28 cellular contexts compared by ENCODE assay signal in the genomic region with DNA sequence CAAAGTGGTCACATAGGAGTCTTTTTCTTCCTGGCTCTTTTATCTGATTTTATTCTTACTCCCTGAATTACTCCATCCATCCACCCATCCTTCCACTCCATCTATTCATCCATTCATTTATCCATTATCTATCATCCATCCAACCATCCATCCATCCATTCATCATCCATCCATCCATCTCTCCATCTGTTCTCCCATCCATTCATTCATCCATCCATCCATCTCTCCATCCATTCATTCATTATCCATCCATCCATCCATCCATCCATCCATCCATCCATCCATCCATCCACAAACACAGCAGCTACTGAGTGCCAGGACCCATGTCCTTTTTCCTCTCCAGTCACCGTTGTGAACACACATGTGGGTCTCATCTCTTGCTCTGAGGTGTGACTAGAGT.
"Had no signal": no experiment of that assay in that cellular context is flagged by ENCODE, and none has a peak within 500 bp of the region (broad histone marks: within the 10 kb centered on the region; RNA-seq: fewer than 3 reads in every experiment).

No MANE protein-coding gene starts in this region.

- H3K4me3 ChIP-seq: adrenal gland, body of pancreas, breast epithelium had no signal

- FAIRE-seq: astrocyte, TTC549 had no signal

- H3K36me3 ChIP-seq: adrenal gland, brain microvascular endothelial cell, breast epithelium had no signal

- H3K9me3 ChIP-seq: adrenal gland, body of pancreas, breast epithelium had no signal

- H3K4me1 ChIP-seq: adrenal gland, body of pancreas, breast epithelium had no signal

- ATAC-seq: activated T-helper 17 cell treated with anti-CD3 and anti-CD28 coated beads, Interleukin-2, amount 50 U/mL, for 72 hours; body of pancreas had no signal

- H3K27me3 ChIP-seq: adrenal gland, body of pancreas, breast epithelium had no signal

- DNase-seq: activated B cell treated with CpG ODN at 0.5 μM for 24 hours; activated CD4-positive, alpha-beta T cell treated with anti-CD3 and anti-CD28 coated beads for 4 hours; activated CD4-positive, alpha-beta T cell treated with anti-CD3 and anti-CD28 coated beads, Interleukin-2, amount 10 ng/mL, durations not matched to agents 24 days and 14 days; activated CD4-positive, alpha-beta T cell treated with anti-CD3 and anti-CD28 coated beads, Interleukin-2, amount 50 U/mL, for 1 hour; activated CD4-positive, alpha-beta T cell treated with anti-CD3 and anti-CD28 coated beads, Interleukin-2, amount 50 U/mL, for 4 hours; activated CD4-positive, CD25-positive, alpha-beta regulatory T cell treated with anti-CD3 and anti-CD28 coated beads, Interleukin-2, amount 50 U/mL, for 72 hours; activated CD8-positive, alpha-beta memory T cell treated with anti-CD3 and anti-CD28 coated beads, Interleukin-2, amount 50 U/mL, for 4 hours; activated effector memory CD4-positive, alpha-beta T cell treated with anti-CD3 and anti-CD28 coated beads, Interleukin-2, amount 50 U/mL, for 16 hours; activated gamma-delta T cell treated with Interleukin-2 at 50 U/mL for 16 hours; activated naive CD4-positive, alpha-beta T cell; activated naive CD4-positive, alpha-beta T cell treated with anti-CD3 and anti-CD28 coated beads, Interleukin-2, amount 50 U/mL, for 16 hours; activated naive CD8-positive, alpha-beta T cell treated with anti-CD3 and anti-CD28 coated beads for 36 hours; activated T-cell treated with anti-CD3 and anti-CD28 coated beads for 4 hours; activated T-cell treated with anti-CD3 and anti-CD28 coated beads, Interleukin-2, amount 50 U/mL, for 1 hour; activated T-cell treated with anti-CD3 and anti-CD28 coated beads, Interleukin-2, amount 50 U/mL, for 4 hours; adrenal gland; amniotic stem cell; aorta; body of pancreas; cerebellar nuclear complex; T-helper 1 cell; T-helper 9 cell had no signal

- H3K27ac ChIP-seq: adrenal gland, body of pancreas, brain microvascular endothelial cell, breast epithelium, VCaP had no signal
